Comparison of ENCODE assay signal across 1 cellular context in the genomic region with DNA sequence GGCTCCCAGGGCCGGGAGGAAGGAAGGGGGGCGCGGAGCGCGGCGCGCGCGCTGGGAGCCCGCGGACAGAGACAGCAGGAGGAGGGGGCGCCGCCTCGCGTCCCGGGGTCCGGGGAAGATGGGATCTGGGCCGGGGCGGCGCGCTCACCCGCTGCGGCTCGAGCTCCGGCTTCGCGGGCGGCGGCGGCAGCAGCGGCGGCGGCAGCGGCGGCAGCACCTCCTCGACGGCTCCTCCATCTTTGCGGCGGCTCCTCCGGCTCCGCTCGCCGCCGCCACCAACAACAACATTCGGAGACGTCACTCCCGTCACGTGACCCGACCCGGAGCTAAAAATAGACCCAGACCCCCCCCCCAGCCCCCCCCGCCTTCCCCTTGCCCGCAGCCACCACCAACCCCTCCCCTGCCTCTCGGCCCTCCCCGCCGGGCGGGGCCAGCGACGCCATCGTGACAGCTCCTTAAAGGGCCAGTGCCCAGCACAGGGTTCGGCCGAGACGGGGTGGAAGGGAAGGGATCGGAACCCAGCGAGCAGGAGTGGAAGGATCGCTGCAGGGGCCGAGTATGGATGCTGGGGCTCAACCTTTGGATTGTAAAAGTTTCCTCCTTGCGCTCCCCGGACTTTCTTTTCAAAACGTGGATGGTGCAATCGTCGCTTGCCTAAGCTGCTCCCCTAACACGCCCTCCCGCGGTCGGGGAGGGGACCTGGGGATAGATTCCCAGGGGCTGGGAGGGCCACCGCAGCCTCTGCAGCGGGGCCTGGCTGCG.
A peak's percentile ranks its signal among the peaks of the same experiment; 100 is the strongest.
TF ChIP-seq lines count a peak whose summit lies in the region.

Gene HDAC5, minus strand, starts transcription at position 286 of the 762 bp plus-strand sequence. CDS start 6,126 bp downstream, outside the sequence.

TF ChIP-seq in HepG2, 621 proteins besides CTCF, POLR2A, EP300 and RAD21 (continued from another document and continues in another):
- TF ChIP-seq HNRNPH1 (optimal IDR thresholded peaks at IDR 0.05; ENCODE audit: low read depth, low read length) = peak; percentile 43
- TF ChIP-seq, protein P1, sequence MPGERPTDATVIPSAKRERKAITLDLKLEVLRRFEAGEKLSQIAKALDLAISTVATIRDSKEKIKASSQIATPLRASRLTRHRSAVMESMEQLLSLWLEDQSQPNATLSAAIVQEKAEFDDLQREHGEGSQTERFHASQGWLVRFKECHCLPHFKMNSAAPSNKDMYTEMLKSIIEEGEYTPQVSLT (CRISPR knock-in tag; IDR thresholded peaks at IDR 0.05; ENCODE audit: borderline replicate concordance, low read depth) = no peak
- no peak; the same call in 1 of the 2 replicates for TF ChIP-seq NR2F2 (IDR thresholded peaks at IDR 0.05; ENCODE audit: borderline replicate concordance, low read depth)
- peak; percentile 51; the same call in 1 of the 2 replicates for TF ChIP-seq GATAD1 (CRISPR knock-in tag; IDR thresholded peaks at IDR 0.05)
- no peak for TF ChIP-seq ATF5 (CRISPR knock-in tag; IDR thresholded peaks at IDR 0.05; ENCODE audit: low read depth)
- TF ChIP-seq ADNP (CRISPR knock-in tag; IDR thresholded peaks at IDR 0.05) = peak; percentile 91; the same call in 1 of the 2 replicates
- TF ChIP-seq GTF2F1 (IDR thresholded peaks at IDR 0.05; ENCODE audit: low read length) = no peak; the same call in 1 of the 2 replicates
- no peak for TF ChIP-seq HNRNPLL (IDR thresholded peaks at IDR 0.05; ENCODE audit: low read depth, low read length, poor library complexity, severe bottlenecking)
- TF ChIP-seq ZNF83 (CRISPR knock-in tag; IDR thresholded peaks at IDR 0.05; ENCODE audit: borderline replicate concordance) = no peak
- TF ChIP-seq ZNF33A (CRISPR knock-in tag; IDR thresholded peaks at IDR 0.05; ENCODE audit: borderline replicate concordance) = no peak
- TF ChIP-seq ZBTB33 (CRISPR knock-in tag; IDR thresholded peaks at IDR 0.05) = peak; percentile 84
- peak; percentile 74; the same call in 1 of the 2 replicates for TF ChIP-seq ZNF230 (CRISPR knock-in tag; IDR thresholded peaks at IDR 0.05)
- 0 out of 2 replicates have a peak, but pooled peaks have one; percentile 0 for TF ChIP-seq ZNF337 (CRISPR knock-in tag; IDR thresholded peaks at IDR 0.05; ENCODE audit: borderline replicate concordance, low read depth)
- peak; percentile 68 for TF ChIP-seq ISL2 (CRISPR knock-in tag; IDR thresholded peaks at IDR 0.05)
- TF ChIP-seq ZNF234 (CRISPR knock-in tag; conservative IDR thresholded peaks at IDR 0.05) = no peak
- TF ChIP-seq, protein P2, sequence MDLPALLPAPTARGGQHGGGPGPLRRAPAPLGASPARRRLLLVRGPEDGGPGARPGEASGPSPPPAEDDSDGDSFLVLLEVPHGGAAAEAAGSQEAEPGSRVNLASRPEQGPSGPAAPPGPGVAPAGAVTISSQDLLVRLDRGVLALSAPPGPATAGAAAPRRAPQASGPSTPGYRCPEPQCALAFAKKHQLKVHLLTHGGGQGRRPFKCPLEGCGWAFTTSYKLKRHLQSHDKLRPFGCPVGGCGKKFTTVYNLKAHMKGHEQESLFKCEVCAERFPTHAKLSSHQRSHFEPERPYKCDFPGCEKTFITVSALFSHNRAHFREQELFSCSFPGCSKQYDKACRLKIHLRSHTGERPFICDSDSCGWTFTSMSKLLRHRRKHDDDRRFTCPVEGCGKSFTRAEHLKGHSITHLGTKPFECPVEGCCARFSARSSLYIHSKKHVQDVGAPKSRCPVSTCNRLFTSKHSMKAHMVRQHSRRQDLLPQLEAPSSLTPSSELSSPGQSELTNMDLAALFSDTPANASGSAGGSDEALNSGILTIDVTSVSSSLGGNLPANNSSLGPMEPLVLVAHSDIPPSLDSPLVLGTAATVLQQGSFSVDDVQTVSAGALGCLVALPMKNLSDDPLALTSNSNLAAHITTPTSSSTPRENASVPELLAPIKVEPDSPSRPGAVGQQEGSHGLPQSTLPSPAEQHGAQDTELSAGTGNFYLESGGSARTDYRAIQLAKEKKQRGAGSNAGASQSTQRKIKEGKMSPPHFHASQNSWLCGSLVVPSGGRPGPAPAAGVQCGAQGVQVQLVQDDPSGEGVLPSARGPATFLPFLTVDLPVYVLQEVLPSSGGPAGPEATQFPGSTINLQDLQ (CRISPR knock-in tag; IDR thresholded peaks at IDR 0.05) = peak; percentile 37; the same call in 1 of the 2 replicates
- TF ChIP-seq ZNF891 (CRISPR knock-in tag; IDR thresholded peaks at IDR 0.05) = peak; percentile 89
- TF ChIP-seq ONECUT2 (CRISPR knock-in tag; IDR thresholded peaks at IDR 0.05) = no peak
- TF ChIP-seq ZNF180 (CRISPR knock-in tag; IDR thresholded peaks at IDR 0.05; ENCODE audit: borderline replicate concordance, low read depth) = no peak
- no peak for TF ChIP-seq TOE1 (CRISPR knock-in tag; IDR thresholded peaks at IDR 0.05)
- TF ChIP-seq SMC3 (IDR thresholded peaks at IDR 0.05; ENCODE audit: low read length) = peak; percentile 81
- peak; percentile 74 for TF ChIP-seq YEATS4 (CRISPR knock-in tag; IDR thresholded peaks at IDR 0.05; ENCODE audit: borderline replicate concordance)
- TF ChIP-seq, protein P3, sequence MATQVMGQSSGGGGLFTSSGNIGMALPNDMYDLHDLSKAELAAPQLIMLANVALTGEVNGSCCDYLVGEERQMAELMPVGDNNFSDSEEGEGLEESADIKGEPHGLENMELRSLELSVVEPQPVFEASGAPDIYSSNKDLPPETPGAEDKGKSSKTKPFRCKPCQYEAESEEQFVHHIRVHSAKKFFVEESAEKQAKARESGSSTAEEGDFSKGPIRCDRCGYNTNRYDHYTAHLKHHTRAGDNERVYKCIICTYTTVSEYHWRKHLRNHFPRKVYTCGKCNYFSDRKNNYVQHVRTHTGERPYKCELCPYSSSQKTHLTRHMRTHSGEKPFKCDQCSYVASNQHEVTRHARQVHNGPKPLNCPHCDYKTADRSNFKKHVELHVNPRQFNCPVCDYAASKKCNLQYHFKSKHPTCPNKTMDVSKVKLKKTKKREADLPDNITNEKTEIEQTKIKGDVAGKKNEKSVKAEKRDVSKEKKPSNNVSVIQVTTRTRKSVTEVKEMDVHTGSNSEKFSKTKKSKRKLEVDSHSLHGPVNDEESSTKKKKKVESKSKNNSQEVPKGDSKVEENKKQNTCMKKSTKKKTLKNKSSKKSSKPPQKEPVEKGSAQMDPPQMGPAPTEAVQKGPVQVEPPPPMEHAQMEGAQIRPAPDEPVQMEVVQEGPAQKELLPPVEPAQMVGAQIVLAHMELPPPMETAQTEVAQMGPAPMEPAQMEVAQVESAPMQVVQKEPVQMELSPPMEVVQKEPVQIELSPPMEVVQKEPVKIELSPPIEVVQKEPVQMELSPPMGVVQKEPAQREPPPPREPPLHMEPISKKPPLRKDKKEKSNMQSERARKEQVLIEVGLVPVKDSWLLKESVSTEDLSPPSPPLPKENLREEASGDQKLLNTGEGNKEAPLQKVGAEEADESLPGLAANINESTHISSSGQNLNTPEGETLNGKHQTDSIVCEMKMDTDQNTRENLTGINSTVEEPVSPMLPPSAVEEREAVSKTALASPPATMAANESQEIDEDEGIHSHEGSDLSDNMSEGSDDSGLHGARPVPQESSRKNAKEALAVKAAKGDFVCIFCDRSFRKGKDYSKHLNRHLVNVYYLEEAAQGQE (IDR thresholded peaks at IDR 0.05; ENCODE audit: borderline replicate concordance in 1 of 2, low read depth in 1 of 2, low read length in 2 of 2) = 0 out of 4 replicates have a peak, but pooled peaks of 1 of the 2 experiments have one; percentile 17
- TF ChIP-seq ATF7-NPFF (CRISPR knock-in tag; IDR thresholded peaks at IDR 0.05; ENCODE audit: low read depth) = peak; percentile 76; the same call in 1 of the 2 replicates
- TF ChIP-seq, protein P4, sequence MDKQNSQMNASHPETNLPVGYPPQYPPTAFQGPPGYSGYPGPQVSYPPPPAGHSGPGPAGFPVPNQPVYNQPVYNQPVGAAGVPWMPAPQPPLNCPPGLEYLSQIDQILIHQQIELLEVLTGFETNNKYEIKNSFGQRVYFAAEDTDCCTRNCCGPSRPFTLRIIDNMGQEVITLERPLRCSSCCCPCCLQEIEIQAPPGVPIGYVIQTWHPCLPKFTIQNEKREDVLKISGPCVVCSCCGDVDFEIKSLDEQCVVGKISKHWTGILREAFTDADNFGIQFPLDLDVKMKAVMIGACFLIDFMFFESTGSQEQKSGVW (CRISPR knock-in tag; IDR thresholded peaks at IDR 0.05; ENCODE audit: borderline replicate concordance) = no peak
- TF ChIP-seq KDM1A (CRISPR knock-in tag; IDR thresholded peaks at IDR 0.05) = peak; percentile 74
- no peak for TF ChIP-seq ZNF143 (CRISPR knock-in tag; IDR thresholded peaks at IDR 0.05)
- TF ChIP-seq NR2F1 (CRISPR knock-in tag; IDR thresholded peaks at IDR 0.05) = peak in 1 of 2 experiments; percentile 42; a peak in 1 of 4 replicates
- TF ChIP-seq ZNF546 (CRISPR knock-in tag; conservative IDR thresholded peaks at IDR 0.05) = no peak; the same call in 1 of the 2 replicates
- TF ChIP-seq DMAP1 (CRISPR knock-in tag; IDR thresholded peaks at IDR 0.05) = peak; percentile 77
- TF ChIP-seq ZBTB20 (CRISPR knock-in tag; IDR thresholded peaks at IDR 0.05; ENCODE audit: borderline replicate concordance, low read depth) = peak; percentile 55; the same call in 1 of the 2 replicates
- no peak for TF ChIP-seq IRF9 (CRISPR knock-in tag; IDR thresholded peaks at IDR 0.05; ENCODE audit: borderline replicate concordance)
- TF ChIP-seq SIX1 (CRISPR knock-in tag; IDR thresholded peaks at IDR 0.05; ENCODE audit: borderline replicate concordance) = no peak
- no peak for TF ChIP-seq CCDC6 (CRISPR knock-in tag; IDR thresholded peaks at IDR 0.05)
- TF ChIP-seq FOSL2 (CRISPR knock-in tag; IDR thresholded peaks at IDR 0.05) = peak; percentile 56; the same call in 1 of the 2 replicates
- TF ChIP-seq NFKB2 (CRISPR knock-in tag; IDR thresholded peaks at IDR 0.05; ENCODE audit: borderline replicate concordance) = peak; percentile 82; the same call in 1 of the 2 replicates
- TF ChIP-seq SAFB2 (CRISPR knock-in tag; IDR thresholded peaks at IDR 0.05; ENCODE audit: borderline replicate concordance, low read depth) = peak; percentile 76; the same call in 1 of the 2 replicates
- TF ChIP-seq ZSCAN20 (CRISPR knock-in tag; IDR thresholded peaks at IDR 0.05; ENCODE audit: borderline replicate concordance) = peak; percentile 62
- TF ChIP-seq, protein P5, sequence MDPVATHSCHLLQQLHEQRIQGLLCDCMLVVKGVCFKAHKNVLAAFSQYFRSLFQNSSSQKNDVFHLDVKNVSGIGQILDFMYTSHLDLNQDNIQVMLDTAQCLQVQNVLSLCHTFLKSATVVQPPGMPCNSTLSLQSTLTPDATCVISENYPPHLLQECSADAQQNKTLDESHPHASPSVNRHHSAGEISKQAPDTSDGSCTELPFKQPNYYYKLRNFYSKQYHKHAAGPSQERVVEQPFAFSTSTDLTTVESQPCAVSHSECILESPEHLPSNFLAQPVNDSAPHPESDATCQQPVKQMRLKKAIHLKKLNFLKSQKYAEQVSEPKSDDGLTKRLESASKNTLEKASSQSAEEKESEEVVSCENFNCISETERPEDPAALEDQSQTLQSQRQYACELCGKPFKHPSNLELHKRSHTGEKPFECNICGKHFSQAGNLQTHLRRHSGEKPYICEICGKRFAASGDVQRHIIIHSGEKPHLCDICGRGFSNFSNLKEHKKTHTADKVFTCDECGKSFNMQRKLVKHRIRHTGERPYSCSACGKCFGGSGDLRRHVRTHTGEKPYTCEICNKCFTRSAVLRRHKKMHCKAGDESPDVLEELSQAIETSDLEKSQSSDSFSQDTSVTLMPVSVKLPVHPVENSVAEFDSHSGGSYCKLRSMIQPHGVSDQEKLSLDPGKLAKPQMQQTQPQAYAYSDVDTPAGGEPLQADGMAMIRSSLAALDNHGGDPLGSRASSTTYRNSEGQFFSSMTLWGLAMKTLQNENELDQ (CRISPR knock-in tag; IDR thresholded peaks at IDR 0.05; ENCODE audit: borderline replicate concordance) = no peak
- TF ChIP-seq BCL6 (CRISPR knock-in tag; IDR thresholded peaks at IDR 0.05) = peak; percentile 36; the same call in 1 of the 2 replicates
- no peak for TF ChIP-seq MLLT10 (CRISPR knock-in tag; IDR thresholded peaks at IDR 0.05)
- TF ChIP-seq HNF4A (CRISPR knock-in tag; IDR thresholded peaks at IDR 0.05) = peak; percentile 54
- TF ChIP-seq ZNF737 (CRISPR knock-in tag; IDR thresholded peaks at IDR 0.05; ENCODE audit: borderline replicate concordance) = no peak
- peak; percentile 43 for TF ChIP-seq MED1 (CRISPR knock-in tag; IDR thresholded peaks at IDR 0.05)
- TF ChIP-seq NFKBIZ (CRISPR knock-in tag; IDR thresholded peaks at IDR 0.05) = peak; percentile 76; the same call in 1 of the 2 replicates
- peak; percentile 82 for TF ChIP-seq ZNF607 (CRISPR knock-in tag; IDR thresholded peaks at IDR 0.05; ENCODE audit: borderline replicate concordance)
- TF ChIP-seq, protein P6, sequence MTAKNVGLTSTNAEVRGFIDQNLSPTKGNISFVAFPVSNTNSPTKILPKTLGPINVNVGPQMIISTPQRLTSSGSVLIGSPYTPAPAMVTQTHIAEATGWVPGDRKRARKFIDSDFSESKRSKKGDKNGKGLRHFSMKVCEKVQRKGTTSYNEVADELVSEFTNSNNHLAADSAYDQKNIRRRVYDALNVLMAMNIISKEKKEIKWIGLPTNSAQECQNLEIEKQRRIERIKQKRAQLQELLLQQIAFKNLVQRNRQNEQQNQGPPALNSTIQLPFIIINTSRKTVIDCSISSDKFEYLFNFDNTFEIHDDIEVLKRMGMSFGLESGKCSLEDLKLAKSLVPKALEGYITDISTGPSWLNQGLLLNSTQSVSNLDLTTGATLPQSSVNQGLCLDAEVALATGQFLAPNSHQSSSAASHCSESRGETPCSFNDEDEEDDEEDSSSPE (CRISPR knock-in tag; IDR thresholded peaks at IDR 0.05) = 0 out of 2 replicates have a peak, but pooled peaks have one; percentile 33
- no peak for TF ChIP-seq ZNF484 (CRISPR knock-in tag; IDR thresholded peaks at IDR 0.05; ENCODE audit: borderline replicate concordance, low read depth)
